ENCODE assay signal across 1 cellular context in genomic region chr20:35652641-35653429, GRCh38.
TF ChIP-seq lines count a peak whose summit lies in the region.

No MANE protein-coding gene starts in this region.

TF ChIP-seq in PFSK-1, 5 proteins besides CTCF, POLR2A, EP300 and RAD21 (continued from another document):
- no peak for TF ChIP-seq REST (IDR thresholded peaks at IDR 0.05; ENCODE audit: insufficient read depth in 1 of 2, low read depth in 2 of 2, low read length in 2 of 2)
- no peak for TF ChIP-seq TAF1 (IDR thresholded peaks at IDR 0.05; ENCODE audit: borderline replicate concordance, insufficient read depth, low read length)
- 0 out of 2 replicates have a peak, but pooled peaks have one; percentile 22 for TF ChIP-seq POLR2AphosphoS5 (IDR thresholded peaks at IDR 0.05; ENCODE audit: low read depth, low read length)
